20 cellular contexts compared by ENCODE assay signal in genomic region chr9:94016744-94017143, GRCh38.
"Had no signal": no experiment of that assay in that cellular context is flagged by ENCODE, and none has a peak within 500 bp of the region (broad histone marks: within the 10 kb centered on the region; RNA-seq: fewer than 3 reads in every experiment).

No MANE protein-coding gene starts in this region.

- H3K9ac ChIP-seq: SK-N-SH had no signal

- H3K9me2 ChIP-seq: SK-N-SH had no signal

- H3K27ac ChIP-seq: RWPE1 had no signal

- ATAC-seq: HepG2 had no signal

- FAIRE-seq: HepG2, RCC 7860 had no signal

- DNase-seq: IMR-90, Karpas-422, KG1, MM.1S, NCI-H1092 treated with DMSO at 0.1 percent for 48 hours, NCI-H1436 treated with DMSO at 0.1 percent for 48 hours, NCI-H1694, NCI-H187 treated with DMSO at 0.1 percent for 48 hours, NCI-H2029 treated with DMSO at 0.1 percent for 48 hours, NCI-H2171 treated with DMSO at 0.1 percent for 48 hours, NCI-H345, NCI-H446 treated with DMSO at 0.1 percent for 48 hours, NCI-H510A treated with DMSO at 0.1 percent for 48 hours, NCI-H526, SHP77, SK-N-SH, SW 1271 had no signal

- H3K4me2 ChIP-seq: SK-N-SH had no signal

- H3K9me3 ChIP-seq: SK-N-SH had no signal
